ENCODE assay signal across 10 cellular contexts in the genomic region with DNA sequence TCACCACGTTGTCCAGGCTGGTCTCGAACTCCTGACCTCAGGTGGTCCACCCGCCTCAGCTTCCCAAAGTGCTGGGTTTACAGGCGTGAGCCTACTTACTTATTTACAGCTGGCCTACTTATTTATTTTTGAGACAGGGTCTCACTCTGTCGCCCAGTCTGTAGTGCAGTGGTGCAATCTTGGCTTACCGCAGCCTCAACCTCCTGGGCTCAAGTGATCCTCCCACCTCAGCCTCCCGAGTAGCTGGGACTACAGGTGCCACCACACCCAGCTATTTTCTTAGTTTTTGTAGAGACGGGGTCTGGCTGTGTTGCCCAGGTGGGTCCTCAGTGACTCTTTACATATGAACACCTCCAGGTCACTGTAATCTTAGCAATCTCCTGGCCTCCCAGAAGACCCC. TPM values are rescaled to one million over a fixed set of nuclear protein-coding genes. Genes with fewer than 3 reads are reported as not detected.
"Had no signal": no experiment of that assay in that cellular context is flagged by ENCODE, and none has a peak within 500 bp of the region (broad histone marks: within the 10 kb centered on the region; RNA-seq: fewer than 3 reads in every experiment).

No MANE protein-coding gene starts in this region.

RNA-seq across cellular contexts. Expression of gene ELANE, which starts 2.9 kb away (rescaled TPM):
- total RNA-seq: activated CD4-positive, alpha-beta memory T cell treated with anti-CD3 and anti-CD28 coated beads, Interleukin-2, amount 10 ng/mL, durations not matched to agents 7 days and 5 days; activated CD4-positive, alpha-beta T cell treated with anti-CD3 and anti-CD28 coated beads for 36 hours; activated CD4-positive, alpha-beta T cell treated with anti-CD3 and anti-CD28 coated beads, Interleukin-2, amount 10 ng/mL, durations not matched to agents 7 days and 5 days; activated CD8-positive, alpha-beta memory T cell treated with anti-CD3 and anti-CD28 coated beads, Interleukin-2, amount 10 ng/mL, durations not matched to agents 7 days and 5 days; activated CD8-positive, alpha-beta T cell treated with anti-CD3 and anti-CD28 coated beads, Interleukin-2, amount 10 ng/mL, durations not matched to agents 7 days and 5 days; activated naive CD8-positive, alpha-beta T cell treated with anti-CD3 and anti-CD28 coated beads, Interleukin-2, amount 10 ng/mL, durations not matched to agents 7 days and 5 days; activated T-helper 2 cell treated with anti-CD3 and anti-CD28 coated beads, Interferon-gamma antibody, Interleukin-2, Interleukin-4, amounts not matched to agents 10 μg/mL and 5 μg/mL and 100 μg/mL, durations not matched to agents 14 hours and 24 hours and 36 hours; ascending aorta; body of pancreas had no signal

RNA-seq across cellular contexts. Expression of gene PRTN3, which starts 8.4 kb away (rescaled TPM):
- total RNA-seq: activated CD4-positive, alpha-beta memory T cell treated with anti-CD3 and anti-CD28 coated beads, Interleukin-2, amount 10 ng/mL, durations not matched to agents 7 days and 5 days; activated CD4-positive, alpha-beta T cell treated with anti-CD3 and anti-CD28 coated beads for 36 hours; activated CD4-positive, alpha-beta T cell treated with anti-CD3 and anti-CD28 coated beads, Interleukin-2, amount 10 ng/mL, durations not matched to agents 7 days and 5 days; activated CD8-positive, alpha-beta memory T cell treated with anti-CD3 and anti-CD28 coated beads, Interleukin-2, amount 10 ng/mL, durations not matched to agents 7 days and 5 days; activated CD8-positive, alpha-beta T cell treated with anti-CD3 and anti-CD28 coated beads, Interleukin-2, amount 10 ng/mL, durations not matched to agents 7 days and 5 days; activated naive CD8-positive, alpha-beta T cell treated with anti-CD3 and anti-CD28 coated beads, Interleukin-2, amount 10 ng/mL, durations not matched to agents 7 days and 5 days; activated T-helper 2 cell treated with anti-CD3 and anti-CD28 coated beads, Interferon-gamma antibody, Interleukin-2, Interleukin-4, amounts not matched to agents 10 μg/mL and 5 μg/mL and 100 μg/mL, durations not matched to agents 14 hours and 24 hours and 36 hours; ascending aorta had no signal

RNA-seq across cellular contexts. Expression of gene AZU1, which starts 21.6 kb away (rescaled TPM):
- total RNA-seq: activated CD4-positive, alpha-beta memory T cell treated with anti-CD3 and anti-CD28 coated beads, Interleukin-2, amount 10 ng/mL, durations not matched to agents 7 days and 5 days; activated CD4-positive, alpha-beta T cell treated with anti-CD3 and anti-CD28 coated beads for 36 hours; activated CD4-positive, alpha-beta T cell treated with anti-CD3 and anti-CD28 coated beads, Interleukin-2, amount 10 ng/mL, durations not matched to agents 7 days and 5 days; activated CD8-positive, alpha-beta memory T cell treated with anti-CD3 and anti-CD28 coated beads, Interleukin-2, amount 10 ng/mL, durations not matched to agents 7 days and 5 days; activated CD8-positive, alpha-beta T cell treated with anti-CD3 and anti-CD28 coated beads, Interleukin-2, amount 10 ng/mL, durations not matched to agents 7 days and 5 days; activated T-helper 2 cell treated with anti-CD3 and anti-CD28 coated beads, Interferon-gamma antibody, Interleukin-2, Interleukin-4, amounts not matched to agents 10 μg/mL and 5 μg/mL and 100 μg/mL, durations not matched to agents 14 hours and 24 hours and 36 hours; ascending aorta had no signal

RNA-seq across cellular contexts. Expression of gene PLPPR3, which starts 27.4 kb away (rescaled TPM):
- total RNA-seq: activated CD4-positive, alpha-beta memory T cell treated with anti-CD3 and anti-CD28 coated beads, Interleukin-2, amount 10 ng/mL, durations not matched to agents 7 days and 5 days; activated CD4-positive, alpha-beta T cell treated with anti-CD3 and anti-CD28 coated beads for 36 hours; activated CD4-positive, alpha-beta T cell treated with anti-CD3 and anti-CD28 coated beads, Interleukin-2, amount 10 ng/mL, durations not matched to agents 7 days and 5 days; activated CD8-positive, alpha-beta memory T cell treated with anti-CD3 and anti-CD28 coated beads, Interleukin-2, amount 10 ng/mL, durations not matched to agents 7 days and 5 days; activated CD8-positive, alpha-beta T cell treated with anti-CD3 and anti-CD28 coated beads, Interleukin-2, amount 10 ng/mL, durations not matched to agents 7 days and 5 days; activated naive CD8-positive, alpha-beta T cell treated with anti-CD3 and anti-CD28 coated beads, Interleukin-2, amount 10 ng/mL, durations not matched to agents 7 days and 5 days; activated T-helper 2 cell treated with anti-CD3 and anti-CD28 coated beads, Interferon-gamma antibody, Interleukin-2, Interleukin-4, amounts not matched to agents 10 μg/mL and 5 μg/mL and 100 μg/mL, durations not matched to agents 14 hours and 24 hours and 36 hours; ascending aorta; body of pancreas; cardiac septum had no signal
